10 cellular contexts compared by ENCODE assay signal in genomic region chr19:14375582-14376291, GRCh38. TPM values are rescaled to one million over a fixed set of nuclear protein-coding genes. Genes with fewer than 3 reads are reported as not detected.
DNase-seq lines count a peak whose midpoint lies in the region; ATAC-seq, FAIRE-seq and TF ChIP-seq lines count a peak whose summit lies in the region.
"Had no signal": no experiment of that assay in that cellular context is flagged by ENCODE, and none has a peak within 500 bp of the region (broad histone marks: within the 10 kb centered on the region; RNA-seq: fewer than 3 reads in every experiment).

No MANE protein-coding gene starts in this region.

- TF ChIP-seq POLR2A in GM12878 (IDR thresholded peaks at IDR 0.05; ENCODE audit: low read depth, low read length) (no peak), right lobe of liver (IDR thresholded peaks at IDR 0.05) (no peak), GM12891 (IDR thresholded peaks at IDR 0.05; ENCODE audit: low read depth, low read length) (no peak)

- H3K9me3 Mint-ChIP-seq in activated CD4-positive, alpha-beta T cell treated with anti-CD3 and anti-CD28 coated beads, Interleukin-2, amount 10 ng/mL, durations not matched to agents 7 days and 5 days: no peaks in the 10 kb centered on the region

- no peaks in the 10 kb centered on the region for H3K36me3 Mint-ChIP-seq in activated CD4-positive, alpha-beta T cell treated with anti-CD3 and anti-CD28 coated beads, Interleukin-2, amount 10 ng/mL, durations not matched to agents 7 days and 5 days (ENCODE audit: low read depth)

- H3K4me3 ChIP-seq in GM12878 (peak overlapping the region; percentile 27; the same call in 1 of the 2 replicates), right lobe of liver (no peak overlapping the region), tibial artery (peak overlapping the region in 1 of 2 donors; percentile 26)
- H3K4me3 ChIP-seq: HAP-1 had no signal

- FAIRE-seq in GM12878 (lab: Jason Lieb, UNC) (no peak), GM12891 (lab: Jason Lieb, UNC) (no peak), RCC 7860 (lab: Jason Lieb, UNC) (no peak)
- FAIRE-seq: bronchial epithelial cell had no signal

- ATAC-seq in GM12878 (peak; percentile 33), right lobe of liver (peak; percentile 24 to 58 (median 50))

- TF ChIP-seq EP300 in GM12878 (IDR thresholded peaks at IDR 0.05; ENCODE audit: borderline replicate concordance in 1 of 2, control insufficient read depth in 1 of 2, low read depth in 2 of 2, low read length in 2 of 2): no peak

- RAD21 ChIA-PET in GM12878 (lab: Charles Lee; ENCODE audit: unreplicated experiment): interaction anchor here (1.0 to 3.3 kb wide), 4 partner anchors 9 to 27 kb away, joined by 3 to 26 read pairs (median 6); no protein-coding TSS in a partner anchor

- H3K27me3 ChIP-seq in GM12878 (replicated peaks in 1 of 2; ENCODE audit: control insufficient read depth in 2 of 2, insufficient read depth in 2 of 2, low read length in 1 of 2): no peaks in the 10 kb centered on the region
- no peaks in the 10 kb centered on the region for H3K27me3 ChIP-seq in right lobe of liver
- H3K27me3 ChIP-seq in tibial artery: no peaks in the 10 kb centered on the region

- WGBS in GM12878 (ENCODE audit: insufficient coverage, insufficient replicate concordance, low lambda C conversion rate, missing lambda C conversion rate): 45% methylated on average over 16 of the region's 17 CpGs
- 22% methylated on average over 3 of the region's 17 CpGs for WGBS in right lobe of liver (ENCODE audit: insufficient coverage, low coverage, low lambda C conversion rate, missing lambda C conversion rate)

- H3K4me1 Mint-ChIP-seq in activated CD4-positive, alpha-beta T cell treated with anti-CD3 and anti-CD28 coated beads, Interleukin-2, amount 10 ng/mL, durations not matched to agents 7 days and 5 days: peaks cover 70% of the 10 kb centered on the region

- peak overlapping the region; percentile 80 for H2AFZ ChIP-seq in GM12878 (ENCODE audit: control insufficient read depth, low read depth, low read length)

- H3K27ac ChIP-seq in GM12878 (ENCODE audit: control insufficient read depth, insufficient read depth) (peak overlapping the region; percentile 83), right lobe of liver (peak overlapping the region; percentile 36 to 73 (median 69)), tibial artery (peak overlapping the region; percentile 80 to 86)

- intact Hi-C loops in GM12878 (cut with micrococcal nuclease; ENCODE audit: unreplicated experiment): no loop called here
- intact Hi-C loops in right lobe of liver (cut with DNase I): no loop called here
- intact Hi-C loops in tibial artery (cut with DNase I; ENCODE audit: low total_unique reads): no loop called here

- H3K27ac Mint-ChIP-seq in activated CD4-positive, alpha-beta T cell treated with anti-CD3 and anti-CD28 coated beads, Interleukin-2, amount 10 ng/mL, durations not matched to agents 7 days and 5 days: peak overlapping the region; percentile 97

- H4K20me1 ChIP-seq in GM12878 (ENCODE audit: control insufficient read depth, insufficient read depth): no peaks in the 10 kb centered on the region

- H3K9me3 ChIP-seq in GM12878 (replicated peaks; ENCODE audit: control insufficient read depth, insufficient read depth, low read length) (no peaks in the 10 kb centered on the region), right lobe of liver (no peaks in the 10 kb centered on the region), tibial artery (no peaks in the 10 kb centered on the region)
- H3K9me3 ChIP-seq: HAP-1 had no signal

- H3K4me2 ChIP-seq in GM12878 (ENCODE audit: control insufficient read depth, insufficient read depth): peak overlapping the region; percentile 75

- BruUV-seq in GM12878 (replicated peaks; lab: Mats Ljungman, UMichigan): TSS peak; percentile 85

- TF ChIP-seq RAD21 in GM12878 (IDR thresholded peaks at IDR 0.05; ENCODE audit: insufficient read depth, low read depth, low read length): no peak

- peak overlapping the region; percentile 58 for H3K4me3 Mint-ChIP-seq in activated CD4-positive, alpha-beta T cell treated with anti-CD3 and anti-CD28 coated beads, Interleukin-2, amount 10 ng/mL, durations not matched to agents 7 days and 5 days

- no peak for DNase-seq in activated CD4-positive, alpha-beta T cell treated with anti-CD3 and anti-CD28 coated beads, Interleukin-2, amount 10 ng/mL, durations not matched to agents 7 days and 5 days
- DNase-seq in activated CD4-positive, alpha-beta T cell treated with anti-CD3 and anti-CD28 coated beads, Interleukin-2, amount 50 U/mL, for 4 hours: no peak
- DNase-seq in GM12878 (ENCODE audit: low read depth, low spot score) (no peak), right lobe of liver (peak in 1 of 3 donors; percentile 64), tibial artery (peak; percentile 50 to 81), GM12891 (ENCODE audit: insufficient read length, low spot score) (no peak), RCC 7860 (ENCODE audit: low spot score) (no peak), NCI-H1417 (lab: John Stamatoyannopoulos, UW) (no peak)

- SMC1A ChIA-PET in GM12878 (lab: Charles Lee; ENCODE audit: uncharacterized antibody, unreplicated experiment): interaction anchor here (1.5 to 3.0 kb wide), 3 partner anchors 9 to 14 kb away, joined by 4 to 21 read pairs (median 10); no protein-coding TSS in a partner anchor

- peaks cover 37% of the 10 kb centered on the region for H3K4me1 ChIP-seq in GM12878 (ENCODE audit: control insufficient read depth, insufficient read depth, low read length)
- H3K4me1 ChIP-seq in right lobe of liver: peaks cover 0 to 7% (median 0%) of the 10 kb centered on the region in 4 donors
- peaks cover 5 to 68% (median 40%) of the 10 kb centered on the region in 4 donors for H3K4me1 ChIP-seq in tibial artery

- CTCF ChIA-PET in activated CD4-positive, alpha-beta T cell treated with anti-CD3 and anti-CD28 coated beads, Interleukin-2, amount 10 ng/mL, durations not matched to agents 7 days and 5 days (lab: Charles Lee): interaction anchor here (1.4 to 2.0 kb wide), 4 partner anchors 8 to 239 kb away, joined by 5 to 6 read pairs (median 6); partner anchors contain the start of gene ASF1B
- CTCF ChIA-PET in GM12878 (lab: Yijun Ruan, JAX): interaction anchor here (1.0 to 1.2 kb wide), 2 partner anchors 12 to 14 kb away, joined by 3 to 5 read pairs; no protein-coding TSS in a partner anchor

- POLR2A ChIA-PET in activated CD4-positive, alpha-beta T cell treated with anti-CD3 and anti-CD28 coated beads, Interleukin-2, amount 10 ng/mL, durations not matched to agents 7 days and 5 days (lab: Charles Lee): interaction anchor here (1.0 kb wide), 1 partner anchor 10 kb away, joined by 3 read pairs; no protein-coding TSS in a partner anchor
- POLR2A ChIA-PET in GM12878 (lab: Charles Lee): interaction anchor here (1.0 to 1.5 kb wide), 4 partner anchors 8 to 13 kb away, joined by 3 to 18 read pairs (median 6); no protein-coding TSS in a partner anchor

- no peaks in the 10 kb centered on the region for H3K36me3 ChIP-seq in GM12878 (ENCODE audit: control insufficient read depth in 2 of 2, insufficient read depth in 2 of 2, low read length in 1 of 2)
- H3K36me3 ChIP-seq in right lobe of liver: no peaks in the 10 kb centered on the region
- H3K36me3 ChIP-seq in tibial artery: no peaks in the 10 kb centered on the region
- H3K36me3 ChIP-seq: HAP-1 had no signal

- peak overlapping the region; percentile 61 for H3K9ac ChIP-seq in GM12878 (ENCODE audit: control insufficient read depth, insufficient read depth, low read length)

- TF ChIP-seq CTCF in GM12878 (IDR thresholded peaks at IDR 0.05 in 2 of 3, conservative IDR thresholded peaks at IDR 0.05 in 1 of 3; ENCODE audit: control insufficient read depth in 2 of 3, extremely low read depth in 1 of 3, insufficient read depth in 1 of 3, low read depth in 3 of 3, low read length in 3 of 3) (no peak), right lobe of liver (IDR thresholded peaks at IDR 0.05) (no peak), tibial artery (IDR thresholded peaks at IDR 0.05) (no peak)

- no peaks in the 10 kb centered on the region for H3K27me3 Mint-ChIP-seq in activated CD4-positive, alpha-beta T cell treated with anti-CD3 and anti-CD28 coated beads, Interleukin-2, amount 10 ng/mL, durations not matched to agents 7 days and 5 days

- in situ Hi-C loops in GM12878 (cut with MboI): loop anchor here (10.0 kb wide), 1 partner anchor 1221 kb away; the partner anchor contains the start of genes IER2 and STX10

- H3K79me2 ChIP-seq in GM12878 (ENCODE audit: control insufficient read depth, insufficient read depth, low read length): peaks cover 3% of the 10 kb centered on the region

RNA-seq across cellular contexts. Expression of gene ADGRE5, which starts 5.5 kb away (rescaled TPM):
- total RNA-seq in activated CD4-positive, alpha-beta T cell treated with anti-CD3 and anti-CD28 coated beads, Interleukin-2, amount 10 ng/mL, durations not matched to agents 7 days and 5 days: 100 to 1,000 TPM; 304 to 310 TPM
- 147 and 180 TPM in 2 replicates for total RNA-seq in GM12878 (2013; cell fraction: nucleolus; rRNA removed)
- 75.3 and 81.7 TPM in 2 replicates for total RNA-seq in GM12878 (2014; rRNA removed)
- total RNA-seq in GM12878 (2014; rRNA removed; fragmentation: Illumina TruSeq; extraction: Trizol): 20.7 and 23.9 TPM in 2 replicates
- total RNA-seq in GM12878 (2021): 103 and 111 TPM in 2 replicates
- 23.2 TPM for polyA plus RNA-seq in GM12878 (2011; ENCODE audit: low read depth)
- 19.1 and 31.8 TPM in 2 replicates for polyA plus RNA-seq in GM12878 (2011; rRNA removed)
- 42.8 and 43.6 TPM in 2 replicates for polyA plus RNA-seq in GM12878 (2011; cell fraction: cytosol; rRNA removed)
- 211 and 230 TPM in 2 replicates for polyA plus RNA-seq in GM12878 (2011; cell fraction: nucleus; rRNA removed)
- 62.9 and 69.7 TPM in 2 replicates for polyA plus RNA-seq in GM12878 (2012)
- 31.0 and 48.2 TPM in 2 replicates for polyA plus RNA-seq in GM12878 (2014; fragmentation: Illumina TruSeq; extraction: Trizol)
- 1 to 10 TPM; 4.0 to 4.5 TPM for polyA plus RNA-seq in GM12878 (2014; fragmentation: Nextera tagmentation; extraction: Ambion mirVana)
- 59.7 and 67.2 TPM in 2 replicates for polyA plus RNA-seq in GM12878 (2014; rRNA removed)
- 10 to 100 TPM; 66.3 to 71.8 TPM for polyA plus RNA-seq in GM12878 (2016; fragmentation: Nextera tagmentation; extraction: Ambion mirVana)
- polyA minus RNA-seq in GM12878 (2011; rRNA and poly(A)+ RNA removed): 58.1 and 96.5 TPM in 2 replicates
- 35.2 and 47.0 TPM in 2 replicates for polyA minus RNA-seq in GM12878 (2011; cell fraction: cytosol; rRNA and poly(A)+ RNA removed)
- 50.1 and 74.1 TPM in 2 replicates for polyA minus RNA-seq in GM12878 (2011; cell fraction: nucleus; rRNA and poly(A)+ RNA removed)
- total RNA-seq in right lobe of liver: 10 to 100 TPM in 5 of 6 experiments, 1 to 10 TPM in 1; 7.9 to 21.5 (median 15.3) TPM
- polyA plus RNA-seq in GM12891 (2012; ENCODE audit: low read depth, missing spikeins): 59.8 TPM

RNA-seq across cellular contexts. Expression of gene DDX39A, which starts 43.4 kb away (rescaled TPM):
- total RNA-seq in activated CD4-positive, alpha-beta T cell treated with anti-CD3 and anti-CD28 coated beads, Interleukin-2, amount 10 ng/mL, durations not matched to agents 7 days and 5 days: 100 to 1,000 TPM; 232 to 269 TPM
- 162 and 204 TPM in 2 replicates for total RNA-seq in GM12878 (2013; cell fraction: nucleolus; rRNA removed)
- 248 and 280 TPM in 2 replicates for total RNA-seq in GM12878 (2014; rRNA removed)
- 109 and 116 TPM in 2 replicates for total RNA-seq in GM12878 (2014; rRNA removed; fragmentation: Illumina TruSeq; extraction: Trizol)
- total RNA-seq in GM12878 (2021): 218 and 236 TPM in 2 replicates
- 90.3 TPM for polyA plus RNA-seq in GM12878 (2011; ENCODE audit: low read depth)
- polyA plus RNA-seq in GM12878 (2011; rRNA removed): 56.8 and 134 TPM in 2 replicates
- 158 and 220 TPM in 2 replicates for polyA plus RNA-seq in GM12878 (2011; cell fraction: cytosol; rRNA removed)
- polyA plus RNA-seq in GM12878 (2011; cell fraction: nucleus; rRNA removed): 1,234 and 1,343 TPM in 2 replicates
- polyA plus RNA-seq in GM12878 (2012): 147 and 173 TPM in 2 replicates
- 40.7 and 113 TPM in 2 replicates for polyA plus RNA-seq in GM12878 (2014; fragmentation: Illumina TruSeq; extraction: Trizol)
- polyA plus RNA-seq in GM12878 (2014; fragmentation: Nextera tagmentation; extraction: Ambion mirVana): 100 to 1,000 TPM; 168 to 212 TPM
- 249 and 298 TPM in 2 replicates for polyA plus RNA-seq in GM12878 (2014; rRNA removed)
- 100 to 1,000 TPM; 356 to 378 TPM for polyA plus RNA-seq in GM12878 (2016; fragmentation: Nextera tagmentation; extraction: Ambion mirVana)
- polyA minus RNA-seq in GM12878 (2011; rRNA and poly(A)+ RNA removed): 84.7 and 109 TPM in 2 replicates
- polyA minus RNA-seq in GM12878 (2011; cell fraction: cytosol; rRNA and poly(A)+ RNA removed): 46.0 and 52.9 TPM in 2 replicates
- polyA minus RNA-seq in GM12878 (2011; cell fraction: nucleus; rRNA and poly(A)+ RNA removed): 125 and 175 TPM in 2 replicates
- 10 to 100 TPM; 12.9 to 34.5 (median 24.6) TPM for total RNA-seq in right lobe of liver
- 153 TPM for polyA plus RNA-seq in GM12891 (2012; ENCODE audit: low read depth, missing spikeins)

RNA-seq across cellular contexts. Expression of gene PKN1, which starts 57.4 kb away (rescaled TPM):
- total RNA-seq in activated CD4-positive, alpha-beta T cell treated with anti-CD3 and anti-CD28 coated beads, Interleukin-2, amount 10 ng/mL, durations not matched to agents 7 days and 5 days: 100 to 1,000 TPM; 238 to 242 TPM
- total RNA-seq in GM12878 (2013; cell fraction: nucleolus; rRNA removed): 65.2 and 69.3 TPM in 2 replicates
- 68.0 and 80.0 TPM in 2 replicates for total RNA-seq in GM12878 (2014; rRNA removed)
- total RNA-seq in GM12878 (2014; rRNA removed; fragmentation: Illumina TruSeq; extraction: Trizol): 47.8 and 54.2 TPM in 2 replicates
- 189 and 202 TPM in 2 replicates for total RNA-seq in GM12878 (2021)
- 24.3 TPM for polyA plus RNA-seq in GM12878 (2011; ENCODE audit: low read depth)
- 26.0 and 49.8 TPM in 2 replicates for polyA plus RNA-seq in GM12878 (2011; rRNA removed)
- polyA plus RNA-seq in GM12878 (2011; cell fraction: cytosol; rRNA removed): 60.4 and 77.2 TPM in 2 replicates
- 89.7 and 112 TPM in 2 replicates for polyA plus RNA-seq in GM12878 (2011; cell fraction: nucleus; rRNA removed)
- polyA plus RNA-seq in GM12878 (2012): 75.7 and 100 TPM in 2 replicates
- 18.9 and 45.4 TPM in 2 replicates for polyA plus RNA-seq in GM12878 (2014; fragmentation: Illumina TruSeq; extraction: Trizol)
- 1 to 10 TPM; 1.0 to 1.4 TPM for polyA plus RNA-seq in GM12878 (2014; fragmentation: Nextera tagmentation; extraction: Ambion mirVana)
- polyA plus RNA-seq in GM12878 (2014; rRNA removed): 77.3 and 91.2 TPM in 2 replicates
- 10 to 100 TPM; 51.3 to 60.1 TPM for polyA plus RNA-seq in GM12878 (2016; fragmentation: Nextera tagmentation; extraction: Ambion mirVana)
- 59.2 and 121 TPM in 2 replicates for polyA minus RNA-seq in GM12878 (2011; rRNA and poly(A)+ RNA removed)
- polyA minus RNA-seq in GM12878 (2011; cell fraction: cytosol; rRNA and poly(A)+ RNA removed): 51.6 and 70.8 TPM in 2 replicates
- polyA minus RNA-seq in GM12878 (2011; cell fraction: nucleus; rRNA and poly(A)+ RNA removed): 17.0 and 26.6 TPM in 2 replicates
- 10 to 100 TPM; 19.5 to 49.4 (median 34.1) TPM for total RNA-seq in right lobe of liver
- 77.0 TPM for polyA plus RNA-seq in GM12891 (2012; ENCODE audit: low read depth, missing spikeins)

Comparison
In these comparisons a context has a peak if more than half of its experiments do, and no peak if none do; other contexts are left out.
1. DNase-seq: peak in tibial artery (2 of 2); none in activated CD4-positive, alpha-beta T cell treated with anti-CD3 and anti-CD28 coated beads, Interleukin-2, amount 10 ng/mL, durations not matched to agents 7 days and 5 days (single experiment), activated CD4-positive, alpha-beta T cell treated with anti-CD3 and anti-CD28 coated beads, Interleukin-2, amount 50 U/mL, for 4 hours (0 of 2), GM12878 (single experiment), GM12891 (single experiment), RCC 7860 (single experiment) and NCI-H1417 (0 of 3).
2. Peak in every context shown above with its lines, with median percentiles within 50 percentile points of each other: H3K27ac ChIP-seq.